In the genomic region with DNA sequence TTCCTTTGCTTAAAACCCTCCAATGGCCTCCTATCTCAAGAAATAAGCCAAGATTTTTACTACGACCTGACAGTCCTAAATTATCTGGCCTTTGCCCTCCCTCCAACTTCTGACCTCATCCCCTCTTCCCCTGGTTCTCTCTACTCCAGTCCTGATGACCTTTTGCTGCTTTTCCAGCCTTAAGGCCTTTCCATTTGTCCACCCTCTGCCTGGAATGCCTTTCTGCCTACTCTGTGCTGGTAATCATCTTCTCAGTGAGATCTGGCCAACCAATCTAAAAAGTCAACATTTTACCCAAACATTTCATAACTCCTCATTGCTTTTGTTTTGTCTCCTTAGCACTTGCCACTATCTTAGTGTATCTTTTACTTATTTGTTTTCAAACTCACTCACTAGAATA, we compare ENCODE assay signal across 15 cellular contexts.
A peak's percentile ranks its signal among the peaks of the same experiment; 100 is the strongest.
DNase-seq lines count a peak whose midpoint lies in the region; ATAC-seq and TF ChIP-seq lines count a peak whose summit lies in the region.
"Had no signal": no experiment of that assay in that cellular context is flagged by ENCODE, and none has a peak within 500 bp of the region (broad histone marks: within the 10 kb centered on the region; RNA-seq: fewer than 3 reads in every experiment).

No MANE protein-coding gene starts in this region.

- H3K27me3 Mint-ChIP-seq in central memory CD8-positive, alpha-beta T cell, result no peaks in the 10 kb centered on the region
- H3K27me3 Mint-ChIP-seq in progenitor cell of endocrine pancreas, result no peaks in the 10 kb centered on the region
- H3K27me3 Mint-ChIP-seq: CD8-positive, alpha-beta memory T cell had no signal

- peaks cover 16% of the 10 kb centered on the region for H3K4me1 Mint-ChIP-seq in central memory CD8-positive, alpha-beta T cell
- H3K4me1 Mint-ChIP-seq in progenitor cell of endocrine pancreas (ENCODE audit: low read depth), result peaks cover 54% of the 10 kb centered on the region

- peak overlapping the region; percentile 0 for H3K27ac Mint-ChIP-seq in central memory CD8-positive, alpha-beta T cell (ENCODE audit: low read depth)
- peak overlapping the region; percentile 77 for H3K27ac Mint-ChIP-seq in progenitor cell of endocrine pancreas

- H3K27me3 ChIP-seq in cardiac muscle cell, result no peaks in the 10 kb centered on the region
- H3K27me3 ChIP-seq in adrenal gland, result no peaks in the 10 kb centered on the region
- H3K27me3 ChIP-seq: BLaER1 had no signal

- H3K9me3 ChIP-seq in cardiac muscle cell (ENCODE audit: low read depth) (no peaks in the 10 kb centered on the region), adrenal gland (replicated peaks in 1 of 3) (no peaks in the 10 kb centered on the region)
- H3K9me3 ChIP-seq: BLaER1, HAP-1 had no signal

- no peak overlapping the region for H3K4me3 Mint-ChIP-seq in central memory CD8-positive, alpha-beta T cell
- no peak overlapping the region for H3K4me3 Mint-ChIP-seq in progenitor cell of endocrine pancreas (ENCODE audit: low read depth)
- H3K4me3 Mint-ChIP-seq: CD8-positive, alpha-beta memory T cell had no signal

- 70 to 78% (median 73%) methylated on average over 1 of the region's 1 CpG for WGBS in adrenal gland, 4 donors

- H3K36me3 ChIP-seq in cardiac muscle cell (no peaks in the 10 kb centered on the region), adrenal gland (replicated peaks in 1 of 2) (peaks cover 0 to 4% of the 10 kb centered on the region in 2 donors)
- H3K36me3 ChIP-seq: HAP-1 had no signal

- ATAC-seq in Right ventricle myocardium superior (ENCODE audit: poor library complexity) (no peak), left lobe of liver (peak; percentile 12)
- ATAC-seq in central memory CD8-positive, alpha-beta T cell (replicated peaks; ENCODE audit: extremely low read depth, poor library complexity, severe bottlenecking), result no peak

- no peak for TF ChIP-seq POLR2A in adrenal gland (IDR thresholded peaks at IDR 0.05)

- H3K27ac ChIP-seq in cardiac muscle cell (peak overlapping the region; percentile 71), adrenal gland (no peak overlapping the region)
- H3K27ac ChIP-seq: 22Rv1, BLaER1 had no signal

- no peak overlapping the region for H3K4me3 ChIP-seq in cardiac muscle cell
- no peak overlapping the region for H3K4me3 ChIP-seq in adrenal gland
- H3K4me3 ChIP-seq: BLaER1, HAP-1 had no signal

- H3K4me1 ChIP-seq in cardiac muscle cell (ENCODE audit: low read depth), result peaks cover 13% of the 10 kb centered on the region
- H3K4me1 ChIP-seq in adrenal gland (replicated peaks in 1 of 2), result peaks cover 0 to 10% of the 10 kb centered on the region in 2 donors
- H3K4me1 ChIP-seq: BLaER1 had no signal

- no peaks in the 10 kb centered on the region for H3K9me3 Mint-ChIP-seq in central memory CD8-positive, alpha-beta T cell
- H3K9me3 Mint-ChIP-seq in progenitor cell of endocrine pancreas (ENCODE audit: low read depth), result peaks cover 11% of the 10 kb centered on the region
- H3K9me3 Mint-ChIP-seq: CD8-positive, alpha-beta memory T cell had no signal

- no peaks in the 10 kb centered on the region for H3K36me3 Mint-ChIP-seq in central memory CD8-positive, alpha-beta T cell (ENCODE audit: insufficient read depth)
- peaks cover 3% of the 10 kb centered on the region for H3K36me3 Mint-ChIP-seq in progenitor cell of endocrine pancreas (ENCODE audit: insufficient read depth)

- TF ChIP-seq CTCF in cardiac muscle cell (IDR thresholded peaks at IDR 0.05; ENCODE audit: low read depth, low read length) (no peak), progenitor cell of endocrine pancreas (IDR thresholded peaks at IDR 0.05; ENCODE audit: unreplicated experiment) (no peak), adrenal gland (IDR thresholded peaks at IDR 0.05) (no peak)

- intact Hi-C loops in Right ventricle myocardium superior (cut with DNase I), result no loop called here
- intact Hi-C loops in adrenal gland (cut with DNase I), result no loop called here

- DNase-seq in cardiac muscle cell (ENCODE audit: low read depth in 1 of 2, low spot score in 1 of 2) (no peak), Right ventricle myocardium superior (no peak), left lobe of liver (ENCODE audit: low spot score) (no peak), progenitor cell of endocrine pancreas (ENCODE audit: low spot score, unreplicated experiment) (no peak), ecto neural progenitor cell (ENCODE audit: low spot score) (no peak), NCI-H128 (lab: John Stamatoyannopoulos, UW; ENCODE audit: unreplicated experiment) (no peak), adrenal gland (no peak)
- no peak for DNase-seq in central memory CD8-positive, alpha-beta T cell (ENCODE audit: low spot score in 2 of 2)
- DNase-seq: CD8-positive, alpha-beta memory T cell; DMS 273 treated with DMSO at 0.1 percent for 48 hours; GDM1; GOT3 had no signal
